ENCODE assay signal across 1 cellular context in genomic region chr21:41877901-41878830, GRCh38.
A peak's percentile ranks its signal among the peaks of the same experiment; 100 is the strongest.
TF ChIP-seq lines count a peak whose summit lies in the region.

No MANE protein-coding gene starts in this region.

TF ChIP-seq in HepG2, 621 proteins besides CTCF, POLR2A, EP300 and RAD21 (continued from another document and continues in another):
- TF ChIP-seq ZNF407 (CRISPR knock-in tag; IDR thresholded peaks at IDR 0.05; ENCODE audit: not compliant biosample characterization) (no peak), ZNF737 (CRISPR knock-in tag; IDR thresholded peaks at IDR 0.05; ENCODE audit: borderline replicate concordance) (no peak), ZNF547 (CRISPR knock-in tag; IDR thresholded peaks at IDR 0.05) (no peak), ZNF281 (CRISPR knock-in tag; IDR thresholded peaks at IDR 0.05; ENCODE audit: borderline replicate concordance) (no peak), CSRNP2 (CRISPR knock-in tag; conservative IDR thresholded peaks at IDR 0.05; ENCODE audit: low read depth) (no peak), NFE2L2 (IDR thresholded peaks at IDR 0.05; ENCODE audit: low read length) (no peak), ZNF264 (CRISPR knock-in tag; IDR thresholded peaks at IDR 0.05) (no peak), ZNF510 (CRISPR knock-in tag; IDR thresholded peaks at IDR 0.05; ENCODE audit: low read depth) (no peak), STAG1 (CRISPR knock-in tag; IDR thresholded peaks at IDR 0.05) (no peak), ZNF781 (CRISPR knock-in tag; IDR thresholded peaks at IDR 0.05; ENCODE audit: borderline replicate concordance, not compliant biosample characterization) (no peak), ATF3 (CRISPR knock-in tag; IDR thresholded peaks at IDR 0.05) (no peak), ZNF331 (CRISPR knock-in tag; IDR thresholded peaks at IDR 0.05) (no peak), ZNF121 (CRISPR knock-in tag; IDR thresholded peaks at IDR 0.05) (no peak), ZNF263 (CRISPR knock-in tag; IDR thresholded peaks at IDR 0.05) (no peak), ZNF503 (CRISPR knock-in tag; IDR thresholded peaks at IDR 0.05) (no peak), MIXL1 (CRISPR knock-in tag; IDR thresholded peaks at IDR 0.05) (no peak), ZC3H4 (CRISPR knock-in tag; IDR thresholded peaks at IDR 0.05; ENCODE audit: borderline replicate concordance) (no peak), ZSCAN25 (CRISPR knock-in tag; IDR thresholded peaks at IDR 0.05) (no peak), TEF (CRISPR knock-in tag; IDR thresholded peaks at IDR 0.05) (no peak), FOXK2 (IDR thresholded peaks at IDR 0.05) (no peak), NR1H2 (CRISPR knock-in tag; IDR thresholded peaks at IDR 0.05; ENCODE audit: borderline replicate concordance, low read depth) (no peak), ZNF317 (CRISPR knock-in tag; IDR thresholded peaks at IDR 0.05) (no peak), HOXA9 (CRISPR knock-in tag; IDR thresholded peaks at IDR 0.05; ENCODE audit: borderline replicate concordance) (no peak), GABPB1 (CRISPR knock-in tag; IDR thresholded peaks at IDR 0.05) (no peak; the same call in 1 of the 2 replicates), UBTF (CRISPR knock-in tag; IDR thresholded peaks at IDR 0.05) (no peak), ZNF550 (CRISPR knock-in tag; IDR thresholded peaks at IDR 0.05; ENCODE audit: borderline replicate concordance) (no peak), ZNF788 (CRISPR knock-in tag; IDR thresholded peaks at IDR 0.05; ENCODE audit: borderline replicate concordance) (no peak), GTF2F1 (IDR thresholded peaks at IDR 0.05; ENCODE audit: low read length) (no peak), ZNF790 (CRISPR knock-in tag; IDR thresholded peaks at IDR 0.05; ENCODE audit: borderline replicate concordance) (no peak), RNF2 (conservative IDR thresholded peaks at IDR 0.05; ENCODE audit: low read depth) (no peak), MAFG (CRISPR knock-in tag; IDR thresholded peaks at IDR 0.05) (no peak), SMAD3 (CRISPR knock-in tag; IDR thresholded peaks at IDR 0.05) (no peak)
- TF ChIP-seq, protein P1, sequence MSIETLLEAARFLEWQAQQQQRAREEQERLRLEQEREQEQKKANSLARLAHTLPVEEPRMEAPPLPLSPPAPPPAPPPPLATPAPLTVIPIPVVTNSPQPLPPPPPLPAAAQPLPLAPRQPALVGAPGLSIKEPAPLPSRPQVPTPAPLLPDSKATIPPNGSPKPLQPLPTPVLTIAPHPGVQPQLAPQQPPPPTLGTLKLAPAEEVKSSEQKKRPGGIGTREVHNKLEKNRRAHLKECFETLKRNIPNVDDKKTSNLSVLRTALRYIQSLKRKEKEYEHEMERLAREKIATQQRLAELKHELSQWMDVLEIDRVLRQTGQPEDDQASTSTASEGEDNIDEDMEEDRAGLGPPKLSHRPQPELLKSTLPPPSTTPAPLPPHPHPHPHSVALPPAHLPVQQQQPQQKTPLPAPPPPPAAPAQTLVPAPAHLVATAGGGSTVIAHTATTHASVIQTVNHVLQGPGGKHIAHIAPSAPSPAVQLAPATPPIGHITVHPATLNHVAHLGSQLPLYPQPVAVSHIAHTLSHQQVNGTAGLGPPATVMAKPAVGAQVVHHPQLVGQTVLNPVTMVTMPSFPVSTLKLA (IDR thresholded peaks at IDR 0.05) = peak; percentile 8; the same call in 1 of the 2 replicates
- TF ChIP-seq, protein P2, sequence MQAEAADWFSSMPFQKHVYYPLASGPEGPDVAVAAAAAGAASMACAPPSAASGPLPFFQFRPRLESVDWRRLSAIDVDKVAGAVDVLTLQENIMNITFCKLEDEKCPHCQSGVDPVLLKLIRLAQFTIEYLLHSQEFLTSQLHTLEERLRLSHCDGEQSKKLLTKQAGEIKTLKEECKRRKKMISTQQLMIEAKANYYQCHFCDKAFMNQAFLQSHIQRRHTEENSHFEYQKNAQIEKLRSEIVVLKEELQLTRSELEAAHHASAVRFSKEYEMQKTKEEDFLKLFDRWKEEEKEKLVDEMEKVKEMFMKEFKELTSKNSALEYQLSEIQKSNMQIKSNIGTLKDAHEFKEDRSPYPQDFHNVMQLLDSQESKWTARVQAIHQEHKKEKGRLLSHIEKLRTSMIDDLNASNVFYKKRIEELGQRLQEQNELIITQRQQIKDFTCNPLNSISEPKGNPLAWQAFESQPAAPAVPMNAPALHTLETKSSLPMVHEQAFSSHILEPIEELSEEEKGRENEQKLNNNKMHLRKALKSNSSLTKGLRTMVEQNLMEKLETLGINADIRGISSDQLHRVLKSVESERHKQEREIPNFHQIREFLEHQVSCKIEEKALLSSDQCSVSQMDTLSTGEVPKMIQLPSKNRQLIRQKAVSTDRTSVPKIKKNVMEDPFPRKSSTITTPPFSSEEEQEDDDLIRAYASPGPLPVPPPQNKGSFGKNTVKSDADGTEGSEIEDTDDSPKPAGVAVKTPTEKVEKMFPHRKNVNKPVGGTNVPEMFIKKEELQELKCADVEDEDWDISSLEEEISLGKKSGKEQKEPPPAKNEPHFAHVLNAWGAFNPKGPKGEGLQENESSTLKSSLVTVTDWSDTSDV (CRISPR knock-in tag; IDR thresholded peaks at IDR 0.05) = no peak
- TF ChIP-seq, protein P3, sequence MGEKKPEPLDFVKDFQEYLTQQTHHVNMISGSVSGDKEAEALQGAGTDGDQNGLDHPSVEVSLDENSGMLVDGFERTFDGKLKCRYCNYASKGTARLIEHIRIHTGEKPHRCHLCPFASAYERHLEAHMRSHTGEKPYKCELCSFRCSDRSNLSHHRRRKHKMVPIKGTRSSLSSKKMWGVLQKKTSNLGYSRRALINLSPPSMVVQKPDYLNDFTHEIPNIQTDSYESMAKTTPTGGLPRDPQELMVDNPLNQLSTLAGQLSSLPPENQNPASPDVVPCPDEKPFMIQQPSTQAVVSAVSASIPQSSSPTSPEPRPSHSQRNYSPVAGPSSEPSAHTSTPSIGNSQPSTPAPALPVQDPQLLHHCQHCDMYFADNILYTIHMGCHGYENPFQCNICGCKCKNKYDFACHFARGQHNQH (CRISPR knock-in tag; IDR thresholded peaks at IDR 0.05) = no peak
